In the genomic region with DNA sequence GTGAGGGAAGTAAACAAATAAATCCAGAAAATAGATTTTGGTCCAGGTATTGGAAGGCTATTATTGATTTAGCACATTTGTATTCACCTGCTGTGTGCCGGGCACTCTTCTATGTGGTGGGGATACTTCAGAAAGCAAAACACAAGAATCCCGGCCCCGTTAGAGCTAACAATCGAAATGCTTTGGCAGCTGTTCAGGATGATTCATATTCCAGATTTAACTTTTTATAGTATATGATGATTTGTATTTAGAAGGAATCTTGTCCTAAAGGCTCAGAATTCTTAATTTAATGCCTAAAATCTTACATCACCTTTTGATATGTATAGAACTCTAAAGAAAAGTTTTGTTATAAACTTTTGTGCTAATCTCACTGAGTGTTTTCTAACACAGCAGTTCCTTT, we compare ENCODE assay signal across 2 cellular contexts.
TF ChIP-seq lines count a peak whose summit lies in the region.

No MANE protein-coding gene starts in this region.

TF ChIP-seq in HepG2, 621 proteins besides CTCF, POLR2A, EP300 and RAD21 (continued from another document):
- TF ChIP-seq TIGD3 (CRISPR knock-in tag; IDR thresholded peaks at IDR 0.05; ENCODE audit: borderline replicate concordance) (no peak), HBP1 (CRISPR knock-in tag; IDR thresholded peaks at IDR 0.05; ENCODE audit: low read depth) (no peak), STAT5B (CRISPR knock-in tag; IDR thresholded peaks at IDR 0.05) (no peak), ETV6 (CRISPR knock-in tag; conservative IDR thresholded peaks at IDR 0.05) (no peak), SP4 (CRISPR knock-in tag; IDR thresholded peaks at IDR 0.05) (no peak), ARHGAP35 (CRISPR knock-in tag; IDR thresholded peaks at IDR 0.05; ENCODE audit: borderline replicate concordance) (no peak), ATF4 (CRISPR knock-in tag; IDR thresholded peaks at IDR 0.05) (no peak), ARID2 (CRISPR knock-in tag; IDR thresholded peaks at IDR 0.05; ENCODE audit: borderline replicate concordance) (no peak), CENPX (CRISPR knock-in tag; IDR thresholded peaks at IDR 0.05) (no peak)
- TF ChIP-seq, protein P1, sequence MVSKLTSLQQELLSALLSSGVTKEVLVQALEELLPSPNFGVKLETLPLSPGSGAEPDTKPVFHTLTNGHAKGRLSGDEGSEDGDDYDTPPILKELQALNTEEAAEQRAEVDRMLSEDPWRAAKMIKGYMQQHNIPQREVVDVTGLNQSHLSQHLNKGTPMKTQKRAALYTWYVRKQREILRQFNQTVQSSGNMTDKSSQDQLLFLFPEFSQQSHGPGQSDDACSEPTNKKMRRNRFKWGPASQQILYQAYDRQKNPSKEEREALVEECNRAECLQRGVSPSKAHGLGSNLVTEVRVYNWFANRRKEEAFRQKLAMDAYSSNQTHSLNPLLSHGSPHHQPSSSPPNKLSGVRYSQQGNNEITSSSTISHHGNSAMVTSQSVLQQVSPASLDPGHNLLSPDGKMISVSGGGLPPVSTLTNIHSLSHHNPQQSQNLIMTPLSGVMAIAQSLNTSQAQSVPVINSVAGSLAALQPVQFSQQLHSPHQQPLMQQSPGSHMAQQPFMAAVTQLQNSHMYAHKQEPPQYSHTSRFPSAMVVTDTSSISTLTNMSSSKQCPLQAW (CRISPR knock-in tag; IDR thresholded peaks at IDR 0.05), result no peak
- TF ChIP-seq, protein P2, sequence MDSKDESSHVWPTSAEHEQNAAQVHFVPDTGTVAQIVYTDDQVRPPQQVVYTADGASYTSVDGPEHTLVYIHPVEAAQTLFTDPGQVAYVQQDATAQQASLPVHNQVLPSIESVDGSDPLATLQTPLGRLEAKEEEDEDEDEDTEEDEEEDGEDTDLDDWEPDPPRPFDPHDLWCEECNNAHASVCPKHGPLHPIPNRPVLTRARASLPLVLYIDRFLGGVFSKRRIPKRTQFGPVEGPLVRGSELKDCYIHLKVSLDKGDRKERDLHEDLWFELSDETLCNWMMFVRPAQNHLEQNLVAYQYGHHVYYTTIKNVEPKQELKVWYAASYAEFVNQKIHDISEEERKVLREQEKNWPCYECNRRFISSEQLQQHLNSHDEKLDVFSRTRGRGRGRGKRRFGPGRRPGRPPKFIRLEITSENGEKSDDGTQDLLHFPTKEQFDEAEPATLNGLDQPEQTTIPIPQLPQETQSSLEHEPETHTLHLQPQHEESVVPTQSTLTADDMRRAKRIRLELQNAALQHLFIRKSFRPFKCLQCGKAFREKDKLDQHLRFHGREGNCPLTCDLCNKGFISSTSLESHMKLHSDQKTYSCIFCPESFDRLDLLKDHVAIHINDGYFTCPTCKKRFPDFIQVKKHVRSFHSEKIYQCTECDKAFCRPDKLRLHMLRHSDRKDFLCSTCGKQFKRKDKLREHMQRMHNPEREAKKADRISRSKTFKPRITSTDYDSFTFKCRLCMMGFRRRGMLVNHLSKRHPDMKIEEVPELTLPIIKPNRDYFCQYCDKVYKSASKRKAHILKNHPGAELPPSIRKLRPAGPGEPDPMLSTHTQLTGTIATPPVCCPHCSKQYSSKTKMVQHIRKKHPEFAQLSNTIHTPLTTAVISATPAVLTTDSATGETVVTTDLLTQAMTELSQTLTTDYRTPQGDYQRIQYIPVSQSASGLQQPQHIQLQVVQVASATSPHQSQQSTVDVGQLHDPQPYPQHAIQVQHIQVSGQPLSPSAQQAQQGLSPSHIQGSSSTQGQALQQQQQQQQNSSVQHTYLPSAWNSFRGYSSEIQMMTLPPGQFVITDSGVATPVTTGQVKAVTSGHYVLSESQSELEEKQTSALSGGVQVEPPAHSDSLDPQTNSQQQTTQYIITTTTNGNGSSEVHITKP (CRISPR knock-in tag; IDR thresholded peaks at IDR 0.05; ENCODE audit: low read depth), result no peak

TF ChIP-seq in SK-N-SH, 30 proteins besides CTCF, POLR2A, EP300 and RAD21:
- TF ChIP-seq ZBTB33 (IDR thresholded peaks at IDR 0.05; ENCODE audit: borderline replicate concordance, low read depth), result no peak
- TF ChIP-seq NFIC (IDR thresholded peaks at IDR 0.05; ENCODE audit: borderline replicate concordance), result peak; percentile 73
- TF ChIP-seq FOSL2 (IDR thresholded peaks at IDR 0.05; ENCODE audit: borderline replicate concordance, low read depth), result peak; percentile 75
- TF ChIP-seq MEF2A (IDR thresholded peaks at IDR 0.05; ENCODE audit: borderline replicate concordance, low read depth), result peak; percentile 94
- TF ChIP-seq TCF12 (IDR thresholded peaks at IDR 0.05), result peak; percentile 47; the same call in 1 of the 2 replicates
- peak; percentile 44 for TF ChIP-seq JUND (IDR thresholded peaks at IDR 0.05)
TF ChIP-seq in SK-N-SH: peak in this region for 5.
